Comparison of ENCODE assay signal across 28 cellular contexts in genomic region chr3:171673951-171674350, GRCh38.
"Had no signal": no experiment of that assay in that cellular context is flagged by ENCODE, and none has a peak within 500 bp of the region (broad histone marks: within the 10 kb centered on the region; RNA-seq: fewer than 3 reads in every experiment).

No MANE protein-coding gene starts in this region.

- H3K27me3 ChIP-seq: esophagus squamous epithelium, gastrocnemius medialis, left lung, neutrophil, ovary, transverse colon had no signal

- H3K9me3 ChIP-seq: esophagus squamous epithelium, gastrocnemius medialis, left lung, neutrophil, ovary, prostate gland, transverse colon had no signal

- H3K4me3 ChIP-seq: coronary artery, esophagus squamous epithelium, gastrocnemius medialis, left lung, ovary, prostate gland, smooth muscle cell, transverse colon had no signal

- H3K4me1 Mint-ChIP-seq: activated CD4-positive, alpha-beta T cell treated with anti-CD3 and anti-CD28 coated beads for 36 hours; activated naive CD8-positive, alpha-beta T cell treated with anti-CD3 and anti-CD28 coated beads for 36 hours; endodermal cell; mesothelial cell of epicardium; stimulated activated memory B cell treated with anti-CD40 and anti-IgM and Interleukin-4, amounts not matched to agents 10 μg/mL and 1 μg/mL and 100 μg/mL, for 72 hours had no signal

- FAIRE-seq: astrocyte, urothelium cell line had no signal

- H3K36me3 ChIP-seq: gastrocnemius medialis, ovary, prostate gland had no signal

- ATAC-seq: activated CD4-positive, alpha-beta T cell treated with anti-CD3 and anti-CD28 coated beads for 36 hours; activated T-cell treated with anti-CD3 and anti-CD28 coated beads, Interleukin-2, amount 50 U/mL, for 4 hours; left lung; natural killer cell treated with Interleukin-12 subunit alpha and Interleukin-12 subunit beta and Interleukin-15 and Interleukin-18, amount 100 ng/mL, for 72 hours; sciatic nerve; stimulated activated memory B cell treated with anti-CD40 and anti-IgM and Interleukin-4, amounts not matched to agents 10 μg/mL and 1 μg/mL and 100 μg/mL, for 72 hours; WTC11 had no signal

- H3K4me3 Mint-ChIP-seq: activated CD4-positive, alpha-beta T cell treated with anti-CD3 and anti-CD28 coated beads for 36 hours; activated naive CD8-positive, alpha-beta T cell treated with anti-CD3 and anti-CD28 coated beads for 36 hours; activated T-cell treated with anti-CD3 and anti-CD28 coated beads, Interleukin-2, amount 50 U/mL, for 4 hours; endodermal cell; mesothelial cell of epicardium; natural killer cell treated with Interleukin-12 subunit alpha and Interleukin-12 subunit beta and Interleukin-15 and Interleukin-18, amount 100 ng/mL, for 72 hours; stimulated activated memory B cell treated with anti-CD40 and anti-IgM and Interleukin-4, amounts not matched to agents 10 μg/mL and 1 μg/mL and 100 μg/mL, for 72 hours; WTC11 had no signal

- H3K9me3 Mint-ChIP-seq: activated naive CD8-positive, alpha-beta T cell treated with anti-CD3 and anti-CD28 coated beads for 36 hours; activated T-cell treated with anti-CD3 and anti-CD28 coated beads, Interleukin-2, amount 50 U/mL, for 4 hours; activated T-helper 2 cell treated with anti-CD3 and anti-CD28 coated beads, Interferon-gamma antibody, Interleukin-2, Interleukin-4, amounts not matched to agents 10 μg/mL and 5 μg/mL and 100 μg/mL, durations not matched to agents 14 hours and 24 hours and 36 hours; endodermal cell; mesothelial cell of epicardium; natural killer cell treated with Interleukin-12 subunit alpha and Interleukin-12 subunit beta and Interleukin-15 and Interleukin-18, amount 100 ng/mL, for 72 hours; stimulated activated memory B cell treated with anti-CD40 and anti-IgM and Interleukin-4, amounts not matched to agents 10 μg/mL and 1 μg/mL and 100 μg/mL, for 72 hours; WTC11 had no signal

- H3K27me3 Mint-ChIP-seq: activated CD4-positive, alpha-beta T cell treated with anti-CD3 and anti-CD28 coated beads for 36 hours; activated naive CD8-positive, alpha-beta T cell treated with anti-CD3 and anti-CD28 coated beads for 36 hours; natural killer cell treated with Interleukin-12 subunit alpha and Interleukin-12 subunit beta and Interleukin-15 and Interleukin-18, amount 100 ng/mL, for 72 hours; stimulated activated memory B cell treated with anti-CD40 and anti-IgM and Interleukin-4, amounts not matched to agents 10 μg/mL and 1 μg/mL and 100 μg/mL, for 72 hours had no signal

- H3K4me1 ChIP-seq: esophagus squamous epithelium, left lung had no signal

- H3K36me3 Mint-ChIP-seq: activated naive CD8-positive, alpha-beta T cell treated with anti-CD3 and anti-CD28 coated beads for 36 hours; natural killer cell treated with Interleukin-12 subunit alpha and Interleukin-12 subunit beta and Interleukin-15 and Interleukin-18, amount 100 ng/mL, for 72 hours; stimulated activated memory B cell treated with anti-CD40 and anti-IgM and Interleukin-4, amounts not matched to agents 10 μg/mL and 1 μg/mL and 100 μg/mL, for 72 hours; WTC11 had no signal

- H3K27ac Mint-ChIP-seq: activated CD4-positive, alpha-beta T cell treated with anti-CD3 and anti-CD28 coated beads for 36 hours; activated naive CD8-positive, alpha-beta T cell treated with anti-CD3 and anti-CD28 coated beads for 36 hours; activated T-helper 2 cell treated with anti-CD3 and anti-CD28 coated beads, Interferon-gamma antibody, Interleukin-2, Interleukin-4, amounts not matched to agents 10 μg/mL and 5 μg/mL and 100 μg/mL, durations not matched to agents 14 hours and 24 hours and 36 hours; endodermal cell; mesothelial cell of epicardium; natural killer cell treated with Interleukin-12 subunit alpha and Interleukin-12 subunit beta and Interleukin-15 and Interleukin-18, amount 100 ng/mL, for 72 hours; stimulated activated memory B cell treated with anti-CD40 and anti-IgM and Interleukin-4, amounts not matched to agents 10 μg/mL and 1 μg/mL and 100 μg/mL, for 72 hours; WTC11 had no signal

- H3K27ac ChIP-seq: coronary artery, esophagus squamous epithelium, left lung, neutrophil, ovary, prostate gland, transverse colon had no signal

- H3K4me2 ChIP-seq: smooth muscle cell had no signal

- DNase-seq: activated CD4-positive, alpha-beta T cell treated with anti-CD3 and anti-CD28 coated beads for 36 hours; activated CD4-positive, alpha-beta T cell treated with anti-CD3 and anti-CD28 coated beads, Interleukin-2, amount 50 U/mL, for 4 hours; activated CD8-positive, alpha-beta memory T cell treated with anti-CD3 and anti-CD28 coated beads, Interleukin-2, amount 50 U/mL, for 48 hours; activated naive CD4-positive, alpha-beta T cell treated with Interleukin-2 at 50 U/mL for 16 hours; activated naive CD8-positive, alpha-beta T cell treated with anti-CD3 and anti-CD28 coated beads for 36 hours; activated T-cell treated with anti-CD3 and anti-CD28 coated beads, Interleukin-2, amount 50 U/mL, for 4 hours; endodermal cell; esophagus squamous epithelium; gastrocnemius medialis; islet precursor cell; left lung; mammary epithelial cell; ovary; stimulated activated CD4-positive, alpha-beta T cell treated with anti-CD3 and anti-CD28 coated beads, Interleukin-15, amount 100 ng/mL, for 24 hours; T1000; transverse colon had no signal
